12 cellular contexts compared by ENCODE assay signal in the genomic region with DNA sequence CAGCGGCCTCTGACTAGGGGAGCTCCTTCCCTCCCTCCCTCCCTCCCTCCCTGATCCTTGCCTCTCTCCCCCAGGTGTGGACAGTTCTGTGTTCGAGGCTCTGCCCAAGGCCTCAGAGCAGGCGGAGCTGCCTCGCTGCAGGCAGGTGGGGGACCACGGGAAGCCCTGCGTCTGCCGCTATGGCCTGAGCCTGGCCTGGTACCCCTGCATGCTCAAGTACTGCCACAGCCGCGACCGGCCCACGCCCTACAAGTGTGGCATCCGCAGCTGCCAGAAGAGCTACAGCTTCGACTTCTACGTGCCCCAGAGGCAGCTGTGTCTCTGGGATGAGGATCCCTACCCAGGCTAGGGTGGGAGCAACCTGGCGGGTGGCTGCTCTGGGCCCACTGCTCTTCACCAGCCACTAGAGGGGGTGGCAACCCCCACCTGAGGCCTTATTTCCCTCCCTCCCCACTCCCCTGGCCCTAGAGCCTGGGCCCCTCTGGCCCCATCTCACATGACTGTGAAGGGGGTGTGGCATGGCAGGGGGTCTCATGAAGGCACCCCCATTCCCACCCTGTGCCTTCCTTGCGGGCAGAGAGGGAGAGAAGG. TPM values are rescaled to one million over a fixed set of nuclear protein-coding genes. Genes with fewer than 3 reads are reported as not detected.
DNase-seq lines count a peak whose midpoint lies in the region; ATAC-seq and TF ChIP-seq lines count a peak whose summit lies in the region.
"Had no signal": no experiment of that assay in that cellular context is flagged by ENCODE, and none has a peak within 500 bp of the region (broad histone marks: within the 10 kb centered on the region; RNA-seq: fewer than 3 reads in every experiment).

No MANE protein-coding gene starts in this region.

- CTCF ChIA-PET in A673 (lab: Charles Lee), result interaction anchor here (0.7 kb wide), 1 partner anchor 80 kb away, joined by 3 read pairs; no protein-coding TSS in a partner anchor
- CTCF ChIA-PET in Calu3 (lab: Charles Lee), result interaction anchor here (0.7 kb wide), 1 partner anchor 482 kb away, joined by 3 read pairs; no protein-coding TSS in a partner anchor

- no peaks in the 10 kb centered on the region for H3K36me3 Mint-ChIP-seq in glutamatergic neuron (ENCODE audit: unreplicated experiment)
- H3K36me3 Mint-ChIP-seq in Calu3 (ENCODE audit: insufficient read depth, unreplicated experiment), result no peaks in the 10 kb centered on the region
- H3K36me3 Mint-ChIP-seq: activated CD4-positive, alpha-beta memory T cell treated with anti-CD3 and anti-CD28 coated beads for 36 hours had no signal

- H3K27me3 Mint-ChIP-seq in glutamatergic neuron (ENCODE audit: unreplicated experiment), result peaks cover 6% of the 10 kb centered on the region
- peaks cover 22% of the 10 kb centered on the region for H3K27me3 Mint-ChIP-seq in Calu3 (ENCODE audit: unreplicated experiment)

- no TSS peak for BruUV-seq in A673 (replicated peaks; lab: Mats Ljungman, UMichigan)
- BruUV-seq in Calu3 (replicated peaks; lab: Mats Ljungman, UMichigan), result no TSS peak

- H3K79me2 ChIP-seq in SU-DHL-6 (ENCODE audit: insufficient read depth, low read length), result no peaks in the 10 kb centered on the region

- POLR2A ChIA-PET in A673 (lab: Charles Lee; ENCODE audit: low non-redundant PET), result no interaction called here

- H3K9me2 ChIP-seq in SU-DHL-6 (replicated peaks; ENCODE audit: insufficient read depth, low read length), result no peaks in the 10 kb centered on the region

- H3K4me2 ChIP-seq in SU-DHL-6 (ENCODE audit: low read depth, low read length, poor library complexity, severe bottlenecking), result no peak overlapping the region

- no peaks in the 10 kb centered on the region for H4K20me1 ChIP-seq in SU-DHL-6 (ENCODE audit: low read depth, low read length)

- no peak overlapping the region for H3K4me3 ChIP-seq in A673 (ENCODE audit: low read depth, low read length, poor library complexity, severe bottlenecking)
- H3K4me3 ChIP-seq in GM12875 (ENCODE audit: low read depth, low read length), result no peak overlapping the region
- no peak overlapping the region for H3K4me3 ChIP-seq in SU-DHL-6 (ENCODE audit: insufficient read depth, low read length, poor library complexity, severe bottlenecking)

- no peak overlapping the region for H3K27ac Mint-ChIP-seq in glutamatergic neuron (ENCODE audit: unreplicated experiment)
- no peak overlapping the region for H3K27ac Mint-ChIP-seq in Calu3 (ENCODE audit: unreplicated experiment)
- H3K27ac Mint-ChIP-seq: activated CD4-positive, alpha-beta memory T cell treated with anti-CD3 and anti-CD28 coated beads for 36 hours; T-helper 1 cell treated with Interleukin-12 subunit alpha and Interleukin-12 subunit beta and Interleukin-4 antibody, amounts not matched to agents 30 μg/mL and 1 μg/mL, for 36 hours had no signal

- no peak overlapping the region for H2AFZ ChIP-seq in SU-DHL-6 (ENCODE audit: low read depth, low read length, severe bottlenecking)

- H3K4me1 ChIP-seq in A673 (ENCODE audit: insufficient read depth, low read length, poor library complexity, severe bottlenecking), result peaks cover 6% of the 10 kb centered on the region

- DNase-seq in A673 (ENCODE audit: low spot score) (no peak), iPS-NIHi7 (ENCODE audit: extremely low spot score) (peak; percentile 66), glutamatergic neuron (no peak), HK-2 (ENCODE audit: unreplicated experiment) (no peak), Calu3 (no peak)
- DNase-seq: activated CD4-positive, alpha-beta memory T cell treated with anti-CD3 and anti-CD28 coated beads for 36 hours; activated naive CD4-positive, alpha-beta T cell treated with Interleukin-2 at 50 U/mL for 16 hours; NCI-H2081 treated with DMSO at 0.1 percent for 48 hours had no signal

- H3K27ac ChIP-seq in A673 (ENCODE audit: low read depth, low read length, poor library complexity, severe bottlenecking) (no peak overlapping the region), SU-DHL-6 (ENCODE audit: low read depth, low read length) (no peak overlapping the region)

- H3K9me3 ChIP-seq in A673 (ENCODE audit: low read depth, low read length, poor library complexity, severe bottlenecking) (no peaks in the 10 kb centered on the region), SU-DHL-6 (ENCODE audit: insufficient read depth, low read length) (no peaks in the 10 kb centered on the region)

- peaks cover 3% of the 10 kb centered on the region for H3K9me3 Mint-ChIP-seq in glutamatergic neuron (ENCODE audit: unreplicated experiment)
- no peaks in the 10 kb centered on the region for H3K9me3 Mint-ChIP-seq in Calu3 (ENCODE audit: low read depth, unreplicated experiment)
- H3K9me3 Mint-ChIP-seq: activated CD4-positive, alpha-beta memory T cell treated with anti-CD3 and anti-CD28 coated beads for 36 hours; T-helper 1 cell treated with Interleukin-12 subunit alpha and Interleukin-12 subunit beta and Interleukin-4 antibody, amounts not matched to agents 30 μg/mL and 1 μg/mL, for 36 hours had no signal

- H3K4me1 Mint-ChIP-seq in glutamatergic neuron (ENCODE audit: low read depth, unreplicated experiment), result no peaks in the 10 kb centered on the region
- H3K4me1 Mint-ChIP-seq in Calu3 (ENCODE audit: low read depth, unreplicated experiment), result no peaks in the 10 kb centered on the region

- no peaks in the 10 kb centered on the region for H3F3A ChIP-seq in SU-DHL-6 (ENCODE audit: insufficient read depth)

- H3K36me3 ChIP-seq in A673 (ENCODE audit: insufficient read depth, low read length, poor library complexity, severe bottlenecking) (no peaks in the 10 kb centered on the region), SU-DHL-6 (ENCODE audit: low read length) (no peaks in the 10 kb centered on the region)

- H3K9ac ChIP-seq in SU-DHL-6 (ENCODE audit: low read length), result no peak overlapping the region

- no peaks in the 10 kb centered on the region for H3K27me3 ChIP-seq in A673 (replicated peaks; ENCODE audit: insufficient read depth, low read depth, low read length, poor library complexity)
- H3K27me3 ChIP-seq in SU-DHL-6 (ENCODE audit: low read length), result no peaks in the 10 kb centered on the region

- ATAC-seq in HG03097 (IDR thresholded peaks at IDR 0.05; ENCODE audit: low FRiP score, unreplicated experiment), result no peak

- TF ChIP-seq CTCF in A673 (conservative IDR thresholded peaks at IDR 0.05; ENCODE audit: low read depth, low read length) (peak; percentile 43), GM12875 (IDR thresholded peaks at IDR 0.05; ENCODE audit: borderline replicate concordance, insufficient read depth, low read depth, low read length) (peak; percentile 54; the same call in 1 of the 2 replicates), SU-DHL-6 (IDR thresholded peaks at IDR 0.05; ENCODE audit: insufficient read depth, low read length, poor library complexity, severe bottlenecking) (peak; percentile 19), glutamatergic neuron (IDR thresholded peaks at IDR 0.05; ENCODE audit: partially characterized antibody, unreplicated experiment) (no peak), Calu3 (IDR thresholded peaks at IDR 0.05; ENCODE audit: unreplicated experiment) (no peak)

- H3K4me3 Mint-ChIP-seq in glutamatergic neuron (ENCODE audit: unreplicated experiment), result no peak overlapping the region
- H3K4me3 Mint-ChIP-seq in Calu3 (ENCODE audit: low read depth, unreplicated experiment), result no peak overlapping the region
- H3K4me3 Mint-ChIP-seq: activated CD4-positive, alpha-beta memory T cell treated with anti-CD3 and anti-CD28 coated beads for 36 hours; T-helper 1 cell treated with Interleukin-12 subunit alpha and Interleukin-12 subunit beta and Interleukin-4 antibody, amounts not matched to agents 30 μg/mL and 1 μg/mL, for 36 hours had no signal

- intact Hi-C loops in A673 (cut with micrococcal nuclease; ENCODE audit: unreplicated experiment), result loop anchor here (1.0 kb wide), 1 partner anchor 57 kb away; no protein-coding TSS in a partner anchor
- intact Hi-C loops in Calu3 (cut with micrococcal nuclease; ENCODE audit: unreplicated experiment), result loop anchor here (1.0 kb wide), 1 partner anchor 57 kb away; no protein-coding TSS in a partner anchor

RNA-seq across cellular contexts. Expression of a gene that starts 11.1 kb away (rescaled TPM):
- not detected in 2 replicates for total RNA-seq in A673 (2021)
- total RNA-seq in glutamatergic neuron (ENCODE audit: unreplicated experiment), result not detected
- 2.6 and 3.3 TPM in 2 replicates for total RNA-seq in Calu3 (2022)
- total RNA-seq: activated CD4-positive, alpha-beta memory T cell treated with anti-CD3 and anti-CD28 coated beads for 36 hours had no signal

RNA-seq across cellular contexts. Expression of a gene that starts 18.1 kb away (rescaled TPM):
- total RNA-seq in A673 (2021) (25.0 and 27.2 TPM in 2 replicates), glutamatergic neuron (ENCODE audit: unreplicated experiment) (not detected), Calu3 (2022) (11.3 and 11.6 TPM in 2 replicates)

Comparison
In these comparisons a context has a peak if more than half of its experiments do, and no peak if none do; other contexts are left out.
1. CTCF ChIP-seq: peak in A673 (single experiment), GM12875 (single experiment) and SU-DHL-6 (single experiment); none in glutamatergic neuron (single experiment) and Calu3 (single experiment).